Comparison of ENCODE assay signal across 1 cellular context in the genomic region with DNA sequence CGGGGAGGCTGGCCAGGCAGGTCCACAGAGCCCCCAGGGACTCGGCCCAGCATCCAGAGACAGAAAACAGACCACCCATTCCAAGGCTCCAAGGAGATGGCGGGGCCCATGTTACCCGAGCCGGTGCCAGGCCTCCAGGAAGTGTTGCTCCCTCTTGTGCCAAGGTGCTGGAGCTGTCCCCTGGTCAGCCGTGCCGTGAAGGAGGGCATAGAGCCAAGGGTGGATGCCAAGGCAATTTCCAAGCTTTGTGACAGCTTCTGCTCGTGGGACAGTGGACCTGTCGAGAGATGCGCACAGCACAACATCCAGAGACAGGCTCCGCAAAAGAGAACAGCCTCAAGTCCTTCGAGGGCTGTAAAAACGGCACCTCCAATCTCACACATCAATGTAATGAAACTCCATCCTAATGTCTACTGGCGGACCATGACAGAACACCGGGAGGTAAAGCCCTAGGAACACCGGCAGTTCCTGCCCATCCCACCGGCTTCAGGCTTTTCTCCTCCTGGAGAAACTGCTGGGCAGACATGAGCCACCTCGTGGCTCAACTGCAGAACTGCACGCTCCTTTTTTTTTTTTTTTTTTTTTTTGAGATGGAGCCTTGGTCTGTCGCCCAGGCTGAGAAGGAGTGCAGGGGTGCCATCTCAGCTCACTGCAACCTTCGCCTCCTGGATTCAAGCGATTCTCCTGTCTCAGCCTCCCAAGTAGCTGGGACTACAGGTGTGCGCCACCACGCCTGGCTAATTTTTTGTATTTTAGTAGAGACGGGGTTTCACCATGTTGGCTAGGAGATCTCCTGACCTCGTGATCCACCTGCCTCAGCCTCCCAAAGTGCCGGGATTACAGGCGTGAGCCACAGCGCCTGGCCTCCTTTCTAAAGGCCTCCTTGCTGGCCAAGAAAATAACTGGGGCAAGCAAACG.
TF ChIP-seq lines count a peak whose summit lies in the region.

No MANE protein-coding gene starts in this region.

TF ChIP-seq in HepG2, 621 proteins besides CTCF, POLR2A, EP300 and RAD21 (continued from another document and continues in another):
- TF ChIP-seq, protein P1, sequence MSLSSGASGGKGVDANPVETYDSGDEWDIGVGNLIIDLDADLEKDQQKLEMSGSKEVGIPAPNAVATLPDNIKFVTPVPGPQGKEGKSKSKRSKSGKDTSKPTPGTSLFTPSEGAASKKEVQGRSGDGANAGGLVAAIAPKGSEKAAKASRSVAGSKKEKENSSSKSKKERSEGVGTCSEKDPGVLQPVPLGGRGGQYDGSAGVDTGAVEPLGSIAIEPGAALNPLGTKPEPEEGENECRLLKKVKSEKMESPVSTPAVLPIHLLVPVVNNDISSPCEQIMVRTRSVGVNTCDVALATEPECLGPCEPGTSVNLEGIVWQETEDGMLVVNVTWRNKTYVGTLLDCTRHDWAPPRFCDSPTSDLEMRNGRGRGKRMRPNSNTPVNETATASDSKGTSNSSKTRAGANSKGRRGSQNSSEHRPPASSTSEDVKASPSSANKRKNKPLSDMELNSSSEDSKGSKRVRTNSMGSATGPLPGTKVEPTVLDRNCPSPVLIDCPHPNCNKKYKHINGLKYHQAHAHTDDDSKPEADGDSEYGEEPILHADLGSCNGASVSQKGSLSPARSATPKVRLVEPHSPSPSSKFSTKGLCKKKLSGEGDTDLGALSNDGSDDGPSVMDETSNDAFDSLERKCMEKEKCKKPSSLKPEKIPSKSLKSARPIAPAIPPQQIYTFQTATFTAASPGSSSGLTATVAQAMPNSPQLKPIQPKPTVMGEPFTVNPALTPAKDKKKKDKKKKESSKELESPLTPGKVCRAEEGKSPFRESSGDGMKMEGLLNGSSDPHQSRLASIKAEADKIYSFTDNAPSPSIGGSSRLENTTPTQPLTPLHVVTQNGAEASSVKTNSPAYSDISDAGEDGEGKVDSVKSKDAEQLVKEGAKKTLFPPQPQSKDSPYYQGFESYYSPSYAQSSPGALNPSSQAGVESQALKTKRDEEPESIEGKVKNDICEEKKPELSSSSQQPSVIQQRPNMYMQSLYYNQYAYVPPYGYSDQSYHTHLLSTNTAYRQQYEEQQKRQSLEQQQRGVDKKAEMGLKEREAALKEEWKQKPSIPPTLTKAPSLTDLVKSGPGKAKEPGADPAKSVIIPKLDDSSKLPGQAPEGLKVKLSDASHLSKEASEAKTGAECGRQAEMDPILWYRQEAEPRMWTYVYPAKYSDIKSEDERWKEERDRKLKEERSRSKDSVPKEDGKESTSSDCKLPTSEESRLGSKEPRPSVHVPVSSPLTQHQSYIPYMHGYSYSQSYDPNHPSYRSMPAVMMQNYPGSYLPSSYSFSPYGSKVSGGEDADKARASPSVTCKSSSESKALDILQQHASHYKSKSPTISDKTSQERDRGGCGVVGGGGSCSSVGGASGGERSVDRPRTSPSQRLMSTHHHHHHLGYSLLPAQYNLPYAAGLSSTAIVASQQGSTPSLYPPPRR (CRISPR knock-in tag; IDR thresholded peaks at IDR 0.05; ENCODE audit: borderline replicate concordance): peak; percentile 53; the same call in 1 of the 2 replicates
- TF ChIP-seq SSRP1 (CRISPR knock-in tag; IDR thresholded peaks at IDR 0.05) (no peak), NR2F1 (CRISPR knock-in tag; IDR thresholded peaks at IDR 0.05) (no peak), SMC3 (IDR thresholded peaks at IDR 0.05; ENCODE audit: low read length) (peak; percentile 99), ARID3A (IDR thresholded peaks at IDR 0.05; ENCODE audit: low read depth, low read length) (no peak), GPN1 (CRISPR knock-in tag; IDR thresholded peaks at IDR 0.05; ENCODE audit: borderline replicate concordance) (no peak), BORCS8-MEF2B (CRISPR knock-in tag; IDR thresholded peaks at IDR 0.05) (no peak), ZNF530 (CRISPR knock-in tag; IDR thresholded peaks at IDR 0.05; ENCODE audit: low read depth) (no peak), ZNF496 (CRISPR knock-in tag; IDR thresholded peaks at IDR 0.05; ENCODE audit: insufficient replicate concordance) (no peak), TARDBP (CRISPR knock-in tag; IDR thresholded peaks at IDR 0.05) (no peak), HNF1A (IDR thresholded peaks at IDR 0.05; ENCODE audit: low read depth) (no peak), HNF1A (CRISPR knock-in tag; IDR thresholded peaks at IDR 0.05; ENCODE audit: borderline replicate concordance) (no peak), ZNF704 (CRISPR knock-in tag; IDR thresholded peaks at IDR 0.05; ENCODE audit: borderline replicate concordance) (peak; percentile 91), ZNF570 (CRISPR knock-in tag; IDR thresholded peaks at IDR 0.05; ENCODE audit: borderline replicate concordance) (no peak), ZBTB8A (CRISPR knock-in tag; IDR thresholded peaks at IDR 0.05; ENCODE audit: borderline replicate concordance, low read depth) (no peak), ZNF724P (CRISPR knock-in tag; IDR thresholded peaks at IDR 0.05; ENCODE audit: borderline replicate concordance) (no peak; the same call in 1 of the 2 replicates), FOXJ3 (CRISPR knock-in tag; IDR thresholded peaks at IDR 0.05; ENCODE audit: borderline replicate concordance) (0 out of 2 replicates have a peak, but pooled peaks have one; percentile 16), ELF4 (CRISPR knock-in tag; IDR thresholded peaks at IDR 0.05; ENCODE audit: borderline replicate concordance) (no peak), ZNF225 (CRISPR knock-in tag; IDR thresholded peaks at IDR 0.05) (no peak), KMT2B (CRISPR knock-in tag; IDR thresholded peaks at IDR 0.05) (no peak), ZNF468 (CRISPR knock-in tag; IDR thresholded peaks at IDR 0.05) (no peak), NR2C2 (CRISPR knock-in tag; IDR thresholded peaks at IDR 0.05; ENCODE audit: borderline replicate concordance) (peak; percentile 33; the same call in 1 of the 2 replicates), NKX3-1 (CRISPR knock-in tag; IDR thresholded peaks at IDR 0.05) (no peak), ETV6 (CRISPR knock-in tag; conservative IDR thresholded peaks at IDR 0.05) (no peak)
- TF ChIP-seq, protein P2, sequence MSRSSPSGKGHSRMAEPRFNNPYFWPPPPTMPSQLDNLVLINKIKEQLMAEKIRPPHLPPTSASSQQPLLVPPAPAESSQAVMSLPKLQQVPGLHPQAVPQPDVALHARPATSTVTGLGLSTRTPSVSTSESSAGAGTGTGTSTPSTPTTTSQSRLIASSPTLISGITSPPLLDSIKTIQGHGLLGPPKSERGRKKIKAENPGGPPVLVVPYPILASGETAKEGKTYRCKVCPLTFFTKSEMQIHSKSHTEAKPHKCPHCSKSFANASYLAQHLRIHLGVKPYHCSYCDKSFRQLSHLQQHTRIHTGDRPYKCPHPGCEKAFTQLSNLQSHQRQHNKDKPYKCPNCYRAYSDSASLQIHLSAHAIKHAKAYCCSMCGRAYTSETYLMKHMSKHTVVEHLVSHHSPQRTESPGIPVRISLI (CRISPR knock-in tag; IDR thresholded peaks at IDR 0.05; ENCODE audit: borderline replicate concordance): peak; percentile 100
- TF ChIP-seq, protein P3, sequence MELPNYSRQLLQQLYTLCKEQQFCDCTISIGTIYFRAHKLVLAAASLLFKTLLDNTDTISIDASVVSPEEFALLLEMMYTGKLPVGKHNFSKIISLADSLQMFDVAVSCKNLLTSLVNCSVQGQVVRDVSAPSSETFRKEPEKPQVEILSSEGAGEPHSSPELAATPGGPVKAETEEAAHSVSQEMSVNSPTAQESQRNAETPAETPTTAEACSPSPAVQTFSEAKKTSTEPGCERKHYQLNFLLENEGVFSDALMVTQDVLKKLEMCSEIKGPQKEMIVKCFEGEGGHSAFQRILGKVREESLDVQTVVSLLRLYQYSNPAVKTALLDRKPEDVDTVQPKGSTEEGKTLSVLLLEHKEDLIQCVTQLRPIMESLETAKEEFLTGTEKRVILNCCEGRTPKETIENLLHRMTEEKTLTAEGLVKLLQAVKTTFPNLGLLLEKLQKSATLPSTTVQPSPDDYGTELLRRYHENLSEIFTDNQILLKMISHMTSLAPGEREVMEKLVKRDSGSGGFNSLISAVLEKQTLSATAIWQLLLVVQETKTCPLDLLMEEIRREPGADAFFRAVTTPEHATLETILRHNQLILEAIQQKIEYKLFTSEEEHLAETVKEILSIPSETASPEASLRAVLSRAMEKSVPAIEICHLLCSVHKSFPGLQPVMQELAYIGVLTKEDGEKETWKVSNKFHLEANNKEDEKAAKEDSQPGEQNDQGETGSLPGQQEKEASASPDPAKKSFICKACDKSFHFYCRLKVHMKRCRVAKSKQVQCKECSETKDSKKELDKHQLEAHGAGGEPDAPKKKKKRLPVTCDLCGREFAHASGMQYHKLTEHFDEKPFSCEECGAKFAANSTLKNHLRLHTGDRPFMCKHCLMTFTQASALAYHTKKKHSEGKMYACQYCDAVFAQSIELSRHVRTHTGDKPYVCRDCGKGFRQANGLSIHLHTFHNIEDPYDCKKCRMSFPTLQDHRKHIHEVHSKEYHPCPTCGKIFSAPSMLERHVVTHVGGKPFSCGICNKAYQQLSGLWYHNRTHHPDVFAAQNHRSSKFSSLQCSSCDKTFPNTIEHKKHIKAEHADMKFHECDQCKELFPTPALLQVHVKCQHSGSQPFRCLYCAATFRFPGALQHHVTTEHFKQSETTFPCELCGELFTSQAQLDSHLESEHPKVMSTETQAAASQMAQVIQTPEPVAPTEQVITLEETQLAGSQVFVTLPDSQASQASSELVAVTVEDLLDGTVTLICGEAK (IDR thresholded peaks at IDR 0.05): no peak
- TF ChIP-seq, protein P3 (CRISPR knock-in tag; IDR thresholded peaks at IDR 0.05): no peak
